Comparison of ENCODE assay signal across 9 cellular contexts in the genomic region with DNA sequence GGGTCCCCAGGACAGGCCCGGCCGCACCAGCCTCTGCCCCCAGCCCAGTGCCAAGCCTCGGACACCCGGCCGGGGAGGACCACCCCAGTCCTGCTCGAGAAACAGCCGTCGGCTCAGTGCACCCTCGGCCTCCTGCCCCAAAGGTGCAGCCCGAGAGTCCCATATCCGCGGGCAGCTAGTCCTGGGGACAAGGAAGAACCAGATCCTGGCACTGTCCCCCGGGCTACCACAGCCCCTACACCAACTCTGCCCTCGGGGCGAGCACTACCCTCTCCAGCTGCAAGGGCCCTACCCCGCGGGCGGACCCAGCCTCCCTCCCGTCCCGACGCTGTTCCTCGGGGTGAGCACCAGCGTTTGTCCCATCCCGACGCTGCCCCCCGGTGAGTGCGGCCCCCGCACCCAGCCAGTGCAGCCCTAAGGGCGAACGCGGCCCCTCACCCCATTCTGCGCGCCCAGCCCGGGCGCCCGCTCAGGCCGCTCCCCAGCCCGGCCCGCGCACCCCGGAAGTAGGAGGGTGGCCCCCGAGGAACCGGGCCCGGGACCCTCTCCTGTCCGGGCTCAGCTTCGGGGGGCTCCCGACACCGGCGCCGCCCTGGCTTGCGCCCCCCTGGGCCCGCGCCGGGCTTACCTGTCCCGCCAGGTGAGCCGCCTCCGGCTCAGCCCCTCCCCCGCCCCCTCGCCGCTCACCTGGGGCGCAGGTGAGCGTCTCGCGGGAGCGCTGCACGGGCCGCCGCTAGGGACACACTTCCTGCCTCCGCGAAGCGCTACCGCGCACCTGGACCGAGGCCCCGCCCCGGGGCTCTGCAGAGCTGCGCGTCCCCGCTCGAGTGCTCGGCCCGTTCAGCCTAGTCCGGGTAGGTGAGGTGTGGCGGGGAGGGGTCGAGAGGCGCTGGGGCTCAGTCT. TPM values are rescaled to one million over a fixed set of nuclear protein-coding genes. Genes with fewer than 3 reads are reported as not detected.
A peak's percentile ranks its signal among the peaks of the same experiment; 100 is the strongest.
DNase-seq lines count a peak whose midpoint lies in the region; ATAC-seq and TF ChIP-seq lines count a peak whose summit lies in the region.
"Had no signal": no experiment of that assay in that cellular context is flagged by ENCODE, and none has a peak within 500 bp of the region (broad histone marks: within the 10 kb centered on the region; RNA-seq: fewer than 3 reads in every experiment).

A gene with protein sequence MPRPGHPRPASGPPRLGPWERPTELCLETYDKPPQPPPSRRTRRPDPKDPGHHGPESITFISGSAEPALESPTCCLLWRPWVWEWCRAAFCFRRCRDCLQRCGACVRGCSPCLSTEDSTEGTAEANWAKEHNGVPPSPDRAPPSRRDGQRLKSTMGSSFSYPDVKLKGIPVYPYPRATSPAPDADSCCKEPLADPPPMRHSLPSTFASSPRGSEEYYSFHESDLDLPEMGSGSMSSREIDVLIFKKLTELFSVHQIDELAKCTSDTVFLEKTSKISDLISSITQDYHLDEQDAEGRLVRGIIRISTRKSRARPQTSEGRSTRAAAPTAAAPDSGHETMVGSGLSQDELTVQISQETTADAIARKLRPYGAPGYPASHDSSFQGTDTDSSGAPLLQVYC (minus strand): TSS at position 747 of the 903 bp plus-strand sequence. CDS start 8,088 bp downstream, outside the sequence.

- peak within 1 kb of the TSS; percentile 73 for H3K4me3 Mint-ChIP-seq in natural killer cell treated with Interleukin-12 subunit alpha and Interleukin-12 subunit beta and Interleukin-15 and Interleukin-18, amount 100 ng/mL, for 72 hours

- no peaks in the 10 kb centered on the region for H3K4me1 ChIP-seq in endocrine pancreas (ENCODE audit: control insufficient read depth, insufficient read depth, low read length)

- no peak within 1 kb of the TSS for H3K27ac Mint-ChIP-seq in natural killer cell treated with Interleukin-12 subunit alpha and Interleukin-12 subunit beta and Interleukin-15 and Interleukin-18, amount 100 ng/mL, for 72 hours

- peaks cover 26 to 42% of the 10 kb centered on the region in 2 donors for H3K27me3 Mint-ChIP-seq in natural killer cell treated with Interleukin-12 subunit alpha and Interleukin-12 subunit beta and Interleukin-15 and Interleukin-18, amount 100 ng/mL, for 72 hours

- peak within 1 kb of the TSS; percentile 76 for H3K4me3 ChIP-seq in endocrine pancreas (ENCODE audit: control insufficient read depth, insufficient read depth, low read length)

- H3K9me3 ChIP-seq in endocrine pancreas (ENCODE audit: control insufficient read depth, low read length): no peaks in the 10 kb centered on the region

- H3K27me3 ChIP-seq in endocrine pancreas (ENCODE audit: control insufficient read depth, insufficient read depth, low read length): no peaks in the 10 kb centered on the region

- H3K4me1 Mint-ChIP-seq in natural killer cell treated with Interleukin-12 subunit alpha and Interleukin-12 subunit beta and Interleukin-15 and Interleukin-18, amount 100 ng/mL, for 72 hours (ENCODE audit: low read depth in 2 of 2): peaks cover 4 to 5% of the 10 kb centered on the region in 2 donors

- no peaks in the 10 kb centered on the region for H3K36me3 ChIP-seq in endocrine pancreas (ENCODE audit: control insufficient read depth, insufficient read depth, low read length)

- DNase-seq in NCI-H1105 (lab: John Stamatoyannopoulos, UW) (peak; percentile 86), NOMO-1 treated with DMSO at 0.1 percent for 48 hours (lab: John Stamatoyannopoulos, UW; ENCODE audit: unreplicated experiment) (no peak), HUDEP-2 (lab: John Stamatoyannopoulos, UW; ENCODE audit: unreplicated experiment in 76 of 76) (no peak)
- peak; percentile 8 to 16 for DNase-seq in activated CD4-positive, alpha-beta T cell treated with anti-CD3 and anti-CD28 coated beads, Interleukin-2, amount 50 U/mL, for 24 hours (ENCODE audit: low read depth in 1 of 2, low spot score in 1 of 2)
- DNase-seq in natural killer cell treated with Interleukin-12 subunit alpha and Interleukin-12 subunit beta and Interleukin-15 and Interleukin-18, amount 100 ng/mL, for 72 hours (ENCODE audit: low spot score): no peak
- DNase-seq: DND-41 had no signal

- peak; percentile 37 for TF ChIP-seq CTCF in 22Rv1 (IDR thresholded peaks at IDR 0.05)

- H3K36me3 Mint-ChIP-seq in natural killer cell treated with Interleukin-12 subunit alpha and Interleukin-12 subunit beta and Interleukin-15 and Interleukin-18, amount 100 ng/mL, for 72 hours: no peaks in the 10 kb centered on the region

- ATAC-seq in natural killer cell treated with Interleukin-12 subunit alpha and Interleukin-12 subunit beta and Interleukin-15 and Interleukin-18, amount 100 ng/mL, for 72 hours: peak; percentile 61 to 63
- ATAC-seq in HG03457 (IDR thresholded peaks at IDR 0.05; ENCODE audit: unreplicated experiment): no peak

- H3K9me3 Mint-ChIP-seq in natural killer cell treated with Interleukin-12 subunit alpha and Interleukin-12 subunit beta and Interleukin-15 and Interleukin-18, amount 100 ng/mL, for 72 hours: no peaks in the 10 kb centered on the region

- H3K27ac ChIP-seq in 22Rv1: peak within 1 kb of the TSS; percentile 67

- peak within 1 kb of the TSS; percentile 86 for H3K9ac ChIP-seq in endocrine pancreas (ENCODE audit: control insufficient read depth, insufficient read depth, low read length)

RNA-seq across cellular contexts. Expression of the gene that starts here (rescaled TPM):
- total RNA-seq in natural killer cell treated with Interleukin-12 subunit alpha and Interleukin-12 subunit beta and Interleukin-15 and Interleukin-18, amount 100 ng/mL, for 72 hours: not detected

Comparison
In these comparisons a context has a peak if more than half of its experiments do, and no peak if none do; other contexts are left out.
1. Peak in ATAC-seq in natural killer cell treated with Interleukin-12 subunit alpha and Interleukin-12 subunit beta and Interleukin-15 and Interleukin-18, amount 100 ng/mL, for 72 hours; RNA of the gene not detected or under 1 TPM.
2. DNase-seq: peak in NCI-H1105 (single experiment) and activated CD4-positive, alpha-beta T cell treated with anti-CD3 and anti-CD28 coated beads, Interleukin-2, amount 50 U/mL, for 24 hours (2 of 2); none in natural killer cell treated with Interleukin-12 subunit alpha and Interleukin-12 subunit beta and Interleukin-15 and Interleukin-18, amount 100 ng/mL, for 72 hours (single experiment), NOMO-1 treated with DMSO at 0.1 percent for 48 hours (single experiment) and HUDEP-2 (0 of 76).